ENCODE assay signal across 8 cellular contexts in genomic region chr6:41786451-41787218, GRCh38. TPM values are rescaled to one million over a fixed set of nuclear protein-coding genes. Genes with fewer than 3 reads are reported as not detected.
DNase-seq lines count a peak whose midpoint lies in the region; ATAC-seq, FAIRE-seq and TF ChIP-seq lines count a peak whose summit lies in the region.

No MANE protein-coding gene starts in this region.

- DNase-seq in Daoy (ENCODE audit: low read depth) (peak; percentile 95), Kasumi-1 (lab: John Stamatoyannopoulos, UW) (peak; percentile 62 to 68), SJSA1 (ENCODE audit: low read depth in 1 of 2, low spot score in 2 of 2) (peak; percentile 82), frontal cortex (ENCODE audit: low spot score in 2 of 2) (peak; percentile 90), substantia nigra (lab: John Stamatoyannopoulos, UW) (peak in 48 of 49 donors; percentile 16 to 94 (median 81))
- DNase-seq in activated naive CD4-positive, alpha-beta T cell treated with Interleukin-2 at 50 U/mL for 16 hours = peak; percentile 90

- H3K4me3 ChIP-seq in SJSA1 (peak overlapping the region; percentile 83), neutrophil (ENCODE audit: low read depth in 1 of 2, low read length in 1 of 2) (peak overlapping the region; percentile 89 to 99)

- peak; percentile 55 for ATAC-seq in GM21737 (IDR thresholded peaks at IDR 0.05; ENCODE audit: unreplicated experiment)

- H3K27ac ChIP-seq in SJSA1 = peak overlapping the region; percentile 89; the same call in 1 of the 2 replicates
- H3K27ac ChIP-seq in neutrophil = peak overlapping the region; percentile 93
- peak overlapping the region; percentile 96 for H3K27ac ChIP-seq in substantia nigra (ENCODE audit: low read depth, low read length, poor library complexity, severe bottlenecking)

- no peaks in the 10 kb centered on the region for H3K9me3 ChIP-seq in SJSA1 (replicated peaks)
- no peaks in the 10 kb centered on the region for H3K9me3 ChIP-seq in neutrophil

- H3K36me3 ChIP-seq in SJSA1 (peaks cover 35% of the 10 kb centered on the region), neutrophil (peaks cover 10% of the 10 kb centered on the region)

- no peak for FAIRE-seq in frontal cortex (lab: Jason Lieb, UNC)

- TF ChIP-seq CTCF in neutrophil (IDR thresholded peaks at IDR 0.05) = peak; percentile 95

- H3K4me1 ChIP-seq in SJSA1 (replicated peaks) = peaks cover 13% of the 10 kb centered on the region
- peaks cover 35 to 39% of the 10 kb centered on the region in 2 experiments for H3K4me1 ChIP-seq in neutrophil (ENCODE audit: control insufficient read depth in 1 of 2, insufficient read depth in 1 of 2, low read depth in 1 of 2, low read length in 1 of 2)

- no peaks in the 10 kb centered on the region for H3K27me3 ChIP-seq in SJSA1 (replicated peaks)
- H3K27me3 ChIP-seq in neutrophil = no peaks in the 10 kb centered on the region

RNA-seq across cellular contexts. Expression of gene TOMM6, which starts 0.9 kb away (rescaled TPM):
- 229 and 285 TPM in 2 replicates for total RNA-seq in Daoy (2014; rRNA removed; shearing (Covaris generic))
- 147 and 192 TPM in 2 replicates for total RNA-seq in SJSA1 (2014; rRNA removed; shearing (Covaris generic))
- total RNA-seq in frontal cortex = 35.9 TPM

RNA-seq across cellular contexts. Expression of gene PRICKLE4, which starts 6.1 kb away (rescaled TPM):
- total RNA-seq in Daoy (2014; rRNA removed; shearing (Covaris generic)) = not detected in 2 replicates
- not detected in 2 replicates for total RNA-seq in SJSA1 (2014; rRNA removed; shearing (Covaris generic))
- total RNA-seq in frontal cortex = 0.41 TPM

RNA-seq across cellular contexts. Expression of gene FRS3, which starts 6.9 kb away (rescaled TPM):
- 0.74 and 2.3 TPM in 2 replicates for total RNA-seq in Daoy (2014; rRNA removed; shearing (Covaris generic))
- 1.5 and 2.0 TPM in 2 replicates for total RNA-seq in SJSA1 (2014; rRNA removed; shearing (Covaris generic))
- total RNA-seq in frontal cortex = 9.4 TPM

RNA-seq across cellular contexts. Expression of gene PGC, which starts 39.4 kb away (rescaled TPM):
- total RNA-seq in Daoy (2014; rRNA removed; shearing (Covaris generic)) = not detected in 2 replicates
- not detected in 2 replicates for total RNA-seq in SJSA1 (2014; rRNA removed; shearing (Covaris generic))
- total RNA-seq in frontal cortex = under 0.01 TPM

RNA-seq across cellular contexts. Expression of gene TFEB, which starts 51.2 kb away (rescaled TPM):
- total RNA-seq in Daoy (2014; rRNA removed; shearing (Covaris generic)) = 4.0 and 8.1 TPM in 2 replicates
- total RNA-seq in SJSA1 (2014; rRNA removed; shearing (Covaris generic)) = 3.4 and 6.5 TPM in 2 replicates
- 1.6 TPM for total RNA-seq in frontal cortex

Comparison
In these comparisons a context has a peak if more than half of its experiments do, and no peak if none do; other contexts are left out.
1. Peak in every context shown above with its lines: DNase-seq, ATAC-seq, H3K4me3 ChIP-seq and H3K27ac ChIP-seq.